In genomic region chr5:146185161-146185560, GRCh38 we compare ENCODE assay signal across 18 cellular contexts. TPM values are rescaled to one million over a fixed set of nuclear protein-coding genes. Genes with fewer than 3 reads are reported as not detected.
A peak's percentile ranks its signal among the peaks of the same experiment; 100 is the strongest.
DNase-seq lines count a peak whose midpoint lies in the region; ATAC-seq and TF ChIP-seq lines count a peak whose summit lies in the region.
"Had no signal": no experiment of that assay in that cellular context is flagged by ENCODE, and none has a peak within 500 bp of the region (broad histone marks: within the 10 kb centered on the region; RNA-seq: fewer than 3 reads in every experiment).

No MANE protein-coding gene starts in this region.

- no peaks in the 10 kb centered on the region for H3K9me3 Mint-ChIP-seq in MCF 10A (ENCODE audit: unreplicated experiment)
- H3K9me3 Mint-ChIP-seq in activated naive CD8-positive, alpha-beta T cell treated with anti-CD3 and anti-CD28 coated beads for 36 hours, result no peaks in the 10 kb centered on the region
- no peaks in the 10 kb centered on the region for H3K9me3 Mint-ChIP-seq in nephron
- no peaks in the 10 kb centered on the region for H3K9me3 Mint-ChIP-seq in activated CD8-positive, alpha-beta T cell treated with anti-CD3 and anti-CD28 coated beads for 36 hours
- H3K9me3 Mint-ChIP-seq: IgD-negative memory B cell; stimulated activated memory B cell treated with anti-CD40 and anti-IgM and Interleukin-4, amounts not matched to agents 10 μg/mL and 1 μg/mL and 100 μg/mL, for 72 hours; WTC11 had no signal

- WGBS in IMR-90 (ENCODE audit: extremely low coverage in 2 of 2, insufficient read length in 1 of 2), 2 experiments, result 40% methylated on average over 1 of the region's 2 CpGs; no CpG with 5 or more reads in 1 of the 2 experiments

- no TSS peak for BruUV-seq in MCF 10A (replicated peaks; lab: Mats Ljungman, UMichigan)
- BruUV-seq in IMR-90 (replicated peaks; lab: Mats Ljungman, UMichigan), result no TSS peak

- H3K9me1 ChIP-seq in IMR-90 (ENCODE audit: insufficient read depth, low read length), result 0 out of 2 replicates have a peak, but pooled peaks cover 7% of the 10 kb centered on the region

- no peak overlapping the region for H2BK120ac ChIP-seq in IMR-90 (ENCODE audit: low read depth, low read length)

- in situ Hi-C loops in IMR-90 (cut with MboI; ENCODE audit: low sequenced_read_pairs), result no loop called here

- no peak overlapping the region for H3K4ac ChIP-seq in IMR-90 (ENCODE audit: low read depth, low read length)

- H3K14ac ChIP-seq in IMR-90 (replicated peaks; ENCODE audit: low read depth, low read length), result no peak overlapping the region

- H4K20me1 ChIP-seq in IMR-90 (ENCODE audit: insufficient read depth, low read length), result no peaks in the 10 kb centered on the region

- H2BK5ac ChIP-seq in IMR-90 (ENCODE audit: low read depth, low read length, poor library complexity, severe bottlenecking), result no peak overlapping the region

- no peak overlapping the region for H2AK5ac ChIP-seq in IMR-90 (ENCODE audit: low read depth, low read length)

- no peak overlapping the region for H2AFZ ChIP-seq in IMR-90 (replicated peaks; ENCODE audit: low read length, poor library complexity)

- no peak overlapping the region for H3K56ac ChIP-seq in IMR-90 (ENCODE audit: extremely low read depth, insufficient read depth, low read length)

- H3K4me3 Mint-ChIP-seq in MCF 10A (ENCODE audit: unreplicated experiment) (no peak overlapping the region), nephron (peak overlapping the region; percentile 5 to 73 (median 56))
- peak overlapping the region; percentile 16 for H3K4me3 Mint-ChIP-seq in activated naive CD8-positive, alpha-beta T cell treated with anti-CD3 and anti-CD28 coated beads for 36 hours
- no peak overlapping the region for H3K4me3 Mint-ChIP-seq in activated CD8-positive, alpha-beta T cell treated with anti-CD3 and anti-CD28 coated beads for 36 hours
- H3K4me3 Mint-ChIP-seq: stimulated activated memory B cell treated with anti-CD40 and anti-IgM and Interleukin-4, amounts not matched to agents 10 μg/mL and 1 μg/mL and 100 μg/mL, for 72 hours; WTC11 had no signal

- no peak overlapping the region for H3K4me3 ChIP-seq in breast epithelium
- H3K4me3 ChIP-seq in IMR-90 (ENCODE audit: insufficient read depth, low read depth, low read length), result no peak overlapping the region

- POLR2A ChIA-PET in MCF 10A (lab: Yijun Ruan, JAX) (interaction anchor here (0.7 to 2.3 kb wide), 2 partner anchors 18 to 108 kb away, joined by 3 to 7 read pairs; partner anchors contain the start of gene RBM27), IMR-90 (lab: Charles Lee; ENCODE audit: unreplicated experiment) (no interaction called here)
- POLR2A ChIA-PET in activated CD8-positive, alpha-beta T cell treated with anti-CD3 and anti-CD28 coated beads for 36 hours (lab: Charles Lee), result interaction anchor here (1.7 kb wide), 1 partner anchor 18 kb away, joined by 7 read pairs; the partner anchor contains the start of gene RBM27

- no peak overlapping the region for H3K4me2 ChIP-seq in IMR-90 (ENCODE audit: low read depth, low read length)

- intact Hi-C loops in MCF 10A (cut with micrococcal nuclease), result no loop called here
- intact Hi-C loops in breast epithelium (cut with DNase I; ENCODE audit: low total_unique reads), result no loop called here
- intact Hi-C loops in IMR-90 (cut with micrococcal nuclease), result no loop called here
- intact Hi-C loops in activated CD8-positive, alpha-beta T cell treated with anti-CD3 and anti-CD28 coated beads for 36 hours (cut with micrococcal nuclease), result no loop called here

- H4K8ac ChIP-seq in IMR-90 (ENCODE audit: low read depth in 2 of 2, low read length in 2 of 2), result no peak overlapping the region

- no peak for TF ChIP-seq RAD21 in IMR-90 (IDR thresholded peaks at IDR 0.05; ENCODE audit: low read length)

- no peak overlapping the region for H3K23ac ChIP-seq in IMR-90 (ENCODE audit: low read depth, low read length)

- peaks cover 5% of the 10 kb centered on the region for H3K36me3 Mint-ChIP-seq in MCF 10A (ENCODE audit: insufficient read depth, unreplicated experiment)
- peaks cover 20% of the 10 kb centered on the region for H3K36me3 Mint-ChIP-seq in activated naive CD8-positive, alpha-beta T cell treated with anti-CD3 and anti-CD28 coated beads for 36 hours
- H3K36me3 Mint-ChIP-seq in nephron (ENCODE audit: low read depth), result peaks cover 4% of the 10 kb centered on the region
- peaks cover 16% of the 10 kb centered on the region for H3K36me3 Mint-ChIP-seq in activated CD8-positive, alpha-beta T cell treated with anti-CD3 and anti-CD28 coated beads for 36 hours (ENCODE audit: low read depth)
- H3K36me3 Mint-ChIP-seq: stimulated activated memory B cell treated with anti-CD40 and anti-IgM and Interleukin-4, amounts not matched to agents 10 μg/mL and 1 μg/mL and 100 μg/mL, for 72 hours had no signal

- H3K9me3 ChIP-seq in breast epithelium (no peaks in the 10 kb centered on the region), IMR-90 (ENCODE audit: control insufficient read depth, insufficient read depth, low read length) (no peaks in the 10 kb centered on the region)
- H3K9me3 ChIP-seq: neutrophil had no signal

- H2BK15ac ChIP-seq in IMR-90 (ENCODE audit: low read depth, low read length), result no peak overlapping the region

- H2BK20ac ChIP-seq in IMR-90 (ENCODE audit: low read depth, low read length), result no peak overlapping the region

- no peak for TF ChIP-seq CTCF in MCF 10A (IDR thresholded peaks at IDR 0.05; ENCODE audit: unreplicated experiment)
- no peak for TF ChIP-seq CTCF in breast epithelium (IDR thresholded peaks at IDR 0.05)
- TF ChIP-seq CTCF in IMR-90 (conservative IDR thresholded peaks at IDR 0.05; ENCODE audit: low read depth, low read length), result no peak
- TF ChIP-seq CTCF in nephron (IDR thresholded peaks at IDR 0.05; ENCODE audit: unreplicated experiment in 3 of 3), result no peak
- TF ChIP-seq CTCF in activated CD8-positive, alpha-beta T cell treated with anti-CD3 and anti-CD28 coated beads for 36 hours (IDR thresholded peaks at IDR 0.05), result no peak

- DNase-seq in MCF 10A (ENCODE audit: unreplicated experiment) (peak; percentile 22), breast epithelium (ENCODE audit: low spot score in 2 of 2) (no peak), IMR-90 (peak; percentile 23)
- no peak for DNase-seq in activated naive CD8-positive, alpha-beta T cell treated with anti-CD3 and anti-CD28 coated beads for 36 hours
- DNase-seq in activated CD8-positive, alpha-beta T cell treated with anti-CD3 and anti-CD28 coated beads for 36 hours, result no peak
- DNase-seq: activated CD8-positive, alpha-beta memory T cell treated with anti-CD3 and anti-CD28 coated beads, Interleukin-2, amount 50 U/mL, for 4 hours; DMS153; glutamatergic neuron; mesenchymal stem cell; NCI-H1417 treated with DMSO at 0.1 percent for 48 hours; NCI-H345 had no signal

- no peak overlapping the region for H4K5ac ChIP-seq in IMR-90 (ENCODE audit: low read depth, low read length)

- no peak for ATAC-seq in IMR-90 (ENCODE audit: low read depth)
- ATAC-seq in activated CD8-positive, alpha-beta T cell treated with anti-CD3 and anti-CD28 coated beads for 36 hours, result no peak
- no peak for ATAC-seq in GM18519 (IDR thresholded peaks at IDR 0.05; ENCODE audit: low FRiP score, unreplicated experiment)
- ATAC-seq in GM18502 (IDR thresholded peaks at IDR 0.05; ENCODE audit: poor library complexity, unreplicated experiment), result no peak
- ATAC-seq: stimulated activated memory B cell treated with anti-CD40 and anti-IgM and Interleukin-4, amounts not matched to agents 10 μg/mL and 1 μg/mL and 100 μg/mL, for 72 hours; WTC11 had no signal

- peaks cover 6 to 20% of the 10 kb centered on the region in 2 experiments; a peak in 3 of 4 replicates for H3K79me1 ChIP-seq in IMR-90 (ENCODE audit: low read depth in 1 of 2, low read length in 2 of 2)

- H3K18ac ChIP-seq in IMR-90 (ENCODE audit: low read depth, low read length), result no peak overlapping the region

- TF ChIP-seq POLR2A in breast epithelium (IDR thresholded peaks at IDR 0.05) (no peak), IMR-90 (IDR thresholded peaks at IDR 0.05; ENCODE audit: low read depth, low read length) (no peak)

- H3K27me3 ChIP-seq in breast epithelium (no peaks in the 10 kb centered on the region), IMR-90 (ENCODE audit: control insufficient read depth, insufficient read depth, low read length) (no peaks in the 10 kb centered on the region)
- H3K27me3 ChIP-seq: neutrophil had no signal

- CTCF ChIA-PET in MCF 10A (lab: Yijun Ruan, JAX), result interaction anchor here (0.7 kb wide), 1 partner anchor 25 kb away, joined by 3 read pairs; no protein-coding TSS in a partner anchor
- CTCF ChIA-PET in IMR-90 (lab: Yijun Ruan, JAX), result no interaction called here
- CTCF ChIA-PET in activated CD8-positive, alpha-beta T cell treated with anti-CD3 and anti-CD28 coated beads for 36 hours (lab: Charles Lee), result no interaction called here

- dilution Hi-C loops in IMR-90 (cut with HindIII; ENCODE audit: low sequenced_read_pairs, unreplicated experiment), result no loop called here

- H3K36me3 ChIP-seq in breast epithelium (no peaks in the 10 kb centered on the region), IMR-90 (ENCODE audit: control insufficient read depth, insufficient read depth, low read length) (no peaks in the 10 kb centered on the region)
- H3K36me3 ChIP-seq: neutrophil had no signal

- no peak overlapping the region for H2AK9ac ChIP-seq in IMR-90 (replicated peaks; ENCODE audit: low read depth, low read length, poor library complexity)

- H3K4me1 Mint-ChIP-seq in MCF 10A (ENCODE audit: insufficient read depth, unreplicated experiment) (peaks cover under 1% of the 10 kb centered on the region), nephron (peaks cover 6% of the 10 kb centered on the region)
- H3K4me1 Mint-ChIP-seq in activated naive CD8-positive, alpha-beta T cell treated with anti-CD3 and anti-CD28 coated beads for 36 hours, result peaks cover 13% of the 10 kb centered on the region
- peaks cover 20% of the 10 kb centered on the region for H3K4me1 Mint-ChIP-seq in activated CD8-positive, alpha-beta T cell treated with anti-CD3 and anti-CD28 coated beads for 36 hours (ENCODE audit: low read depth)

- H3K27me3 Mint-ChIP-seq in MCF 10A (ENCODE audit: insufficient read depth, unreplicated experiment) (no peaks in the 10 kb centered on the region), nephron (ENCODE audit: low read depth) (peaks cover 4% of the 10 kb centered on the region)
- H3K27me3 Mint-ChIP-seq in activated naive CD8-positive, alpha-beta T cell treated with anti-CD3 and anti-CD28 coated beads for 36 hours, result peaks cover 4% of the 10 kb centered on the region
- H3K27me3 Mint-ChIP-seq in activated CD8-positive, alpha-beta T cell treated with anti-CD3 and anti-CD28 coated beads for 36 hours, result no peaks in the 10 kb centered on the region

- no peak overlapping the region for H4K91ac ChIP-seq in IMR-90 (ENCODE audit: insufficient read depth, low read depth, low read length)

- no peak overlapping the region for H3K27ac ChIP-seq in breast epithelium
- H3K27ac ChIP-seq in IMR-90 (ENCODE audit: insufficient read depth, low read length), result no peak overlapping the region
- H3K27ac ChIP-seq: neutrophil had no signal

- peaks cover 0 to 4% of the 10 kb centered on the region in 2 donors for H3K4me1 ChIP-seq in breast epithelium
- H3K4me1 ChIP-seq in IMR-90 (ENCODE audit: control insufficient read depth, insufficient read depth, low read length), result no peaks in the 10 kb centered on the region; the same call in 1 of the 2 replicates

- H3K27ac Mint-ChIP-seq in MCF 10A (ENCODE audit: low read depth, unreplicated experiment), result no peak overlapping the region
- H3K27ac Mint-ChIP-seq in activated naive CD8-positive, alpha-beta T cell treated with anti-CD3 and anti-CD28 coated beads for 36 hours, result no peak overlapping the region
- peak overlapping the region in 1 of 3 experiments; percentile 20 for H3K27ac Mint-ChIP-seq in nephron
- no peak overlapping the region for H3K27ac Mint-ChIP-seq in activated CD8-positive, alpha-beta T cell treated with anti-CD3 and anti-CD28 coated beads for 36 hours
- H3K27ac Mint-ChIP-seq: stimulated activated memory B cell treated with anti-CD40 and anti-IgM and Interleukin-4, amounts not matched to agents 10 μg/mL and 1 μg/mL and 100 μg/mL, for 72 hours; WTC11 had no signal

- no peak overlapping the region for H3K9ac ChIP-seq in IMR-90 (ENCODE audit: low read depth, low read length)

RNA-seq across cellular contexts. Expression of gene LARS1, which starts 2.7 kb away (rescaled TPM):
- 383 and 405 TPM in 2 replicates for total RNA-seq in MCF 10A (2022)
- total RNA-seq in breast epithelium, result 100 to 1,000 TPM in 1 of 3 donors, 10 to 100 TPM in 2; 65.6 to 111 (median 89.9) TPM
- total RNA-seq in IMR-90 (2012; rRNA removed), result 70.4 and 91.4 TPM in 2 replicates
- 20.1 and 25.7 TPM in 2 replicates for polyA plus RNA-seq in IMR-90 (2012; rRNA removed)
- 3.2 and 5.8 TPM in 2 replicates for polyA plus RNA-seq in IMR-90 (2012; cell fraction: cytosol; rRNA removed)
- 3.1 and 42.3 TPM in 2 replicates for polyA plus RNA-seq in IMR-90 (2012; cell fraction: nucleus; rRNA removed; ENCODE audit: low replicate concordance)
- 100 to 1,000 TPM; 171 to 175 TPM for total RNA-seq in activated naive CD8-positive, alpha-beta T cell treated with anti-CD3 and anti-CD28 coated beads for 36 hours
- total RNA-seq in activated CD8-positive, alpha-beta T cell treated with anti-CD3 and anti-CD28 coated beads for 36 hours, result 100 to 1,000 TPM; 144 to 152 TPM

RNA-seq across cellular contexts. Expression of gene RBM27, which starts 18.2 kb away (rescaled TPM):
- total RNA-seq in MCF 10A (2022) (25.6 and 27.9 TPM in 2 replicates), breast epithelium (10 to 100 TPM; 20.6 to 32.3 (median 31.8) TPM), IMR-90 (2012; rRNA removed) (19.2 and 25.3 TPM in 2 replicates)
- polyA plus RNA-seq in IMR-90 (2012; rRNA removed), result 7.6 and 7.7 TPM in 2 replicates
- 0.58 and 1.6 TPM in 2 replicates for polyA plus RNA-seq in IMR-90 (2012; cell fraction: cytosol; rRNA removed)
- polyA plus RNA-seq in IMR-90 (2012; cell fraction: nucleus; rRNA removed; ENCODE audit: low replicate concordance), result 1.2 and 9.5 TPM in 2 replicates
- 10 to 100 TPM; 29.0 to 29.8 TPM for total RNA-seq in activated naive CD8-positive, alpha-beta T cell treated with anti-CD3 and anti-CD28 coated beads for 36 hours
- 10 to 100 TPM; 29.1 to 29.3 TPM for total RNA-seq in activated CD8-positive, alpha-beta T cell treated with anti-CD3 and anti-CD28 coated beads for 36 hours

Comparison
In these comparisons a context has a peak if more than half of its experiments do, and no peak if none do; other contexts are left out.
1. DNase-seq: peak in MCF 10A (single experiment) and IMR-90 (single experiment); none in breast epithelium (0 of 2), activated naive CD8-positive, alpha-beta T cell treated with anti-CD3 and anti-CD28 coated beads for 36 hours (single experiment) and activated CD8-positive, alpha-beta T cell treated with anti-CD3 and anti-CD28 coated beads for 36 hours (single experiment).
2. H3K4me3 Mint-ChIP-seq: peak in activated naive CD8-positive, alpha-beta T cell treated with anti-CD3 and anti-CD28 coated beads for 36 hours (single experiment) and nephron (3 of 3); none in MCF 10A (single experiment) and activated CD8-positive, alpha-beta T cell treated with anti-CD3 and anti-CD28 coated beads for 36 hours (single experiment).